In the genomic region with DNA sequence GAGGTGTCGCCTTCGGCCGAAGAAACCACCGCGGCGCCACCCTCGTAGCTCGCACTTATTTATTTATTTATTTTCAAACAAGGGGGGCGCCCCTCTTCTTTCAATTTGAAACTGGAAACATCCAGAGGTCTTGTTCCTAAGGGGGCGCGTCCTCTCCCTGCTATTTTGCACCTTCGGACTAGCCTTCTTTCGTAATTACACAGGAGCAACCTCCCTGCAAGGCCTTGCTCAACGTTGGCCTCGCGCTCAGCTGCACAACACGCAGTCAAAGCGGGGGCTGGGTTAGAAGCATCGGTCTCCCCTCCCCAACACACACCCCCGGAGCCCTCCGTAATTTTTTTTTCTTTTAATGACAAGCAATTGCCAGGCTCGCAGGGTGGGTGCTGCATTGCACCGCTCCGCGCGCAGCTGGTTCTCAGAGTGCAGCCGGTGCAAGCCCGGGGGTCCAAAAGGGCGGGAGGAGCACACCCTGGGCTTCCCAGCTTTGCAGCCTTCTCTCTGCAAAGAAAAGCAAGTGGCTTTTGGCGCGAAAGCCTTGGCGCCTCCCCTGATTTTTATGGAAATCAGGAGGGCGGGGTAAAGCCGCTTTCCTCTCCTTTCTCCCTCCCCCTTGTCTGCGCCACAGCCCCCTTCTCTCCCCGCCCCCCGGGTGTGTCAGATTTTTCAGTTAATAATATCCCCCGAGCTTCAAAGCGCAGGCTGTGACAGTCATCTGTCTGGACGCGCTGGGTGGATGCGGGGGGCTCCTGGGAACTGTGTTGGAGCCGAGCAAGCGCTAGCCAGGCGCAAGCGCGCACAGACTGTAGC, we compare ENCODE assay signal across 8 cellular contexts. TPM values are rescaled to one million over a fixed set of nuclear protein-coding genes. Genes with fewer than 3 reads are reported as not detected.
DNase-seq lines count a peak whose midpoint lies in the region; ATAC-seq, FAIRE-seq and TF ChIP-seq lines count a peak whose summit lies in the region.

TSS of gene MYCN (plus strand) at position 697 of the 807 bp plus-strand sequence. CDS start 1,515 bp downstream, outside the sequence.

- H3K9me3 ChIP-seq in kidney (ENCODE audit: control insufficient read depth in 1 of 2, low read length in 2 of 2) (no peaks in the 10 kb centered on the region), skeletal muscle tissue (ENCODE audit: control insufficient read depth in 3 of 3, low read length in 3 of 3) (no peaks in the 10 kb centered on the region)

- H3K9ac ChIP-seq in KMS-11 (peak within 1 kb of the TSS; percentile 85), kidney (ENCODE audit: low read length in 2 of 2) (peak within 1 kb of the TSS in 1 of 2 donors; percentile 51), skeletal muscle tissue (ENCODE audit: low read depth in 1 of 3, low read length in 3 of 3) (peak within 1 kb of the TSS in 1 of 3 donors; percentile 50)

- H3K36me3 ChIP-seq in KMS-11 (ENCODE audit: insufficient read depth) = peaks cover 10% of the 10 kb centered on the region; the same call in 1 of the 2 replicates
- H3K36me3 ChIP-seq in kidney (ENCODE audit: control insufficient read depth in 1 of 2, insufficient read depth in 2 of 2, low read length in 2 of 2) = no peaks in the 10 kb centered on the region
- H3K36me3 ChIP-seq in skeletal muscle tissue (ENCODE audit: control insufficient read depth in 3 of 3, insufficient read depth in 3 of 3, low read length in 3 of 3) = no peaks in the 10 kb centered on the region

- peaks cover 18% of the 10 kb centered on the region for H3K4me1 ChIP-seq in KMS-11 (ENCODE audit: low read depth, poor library complexity, severe bottlenecking)
- peaks cover 0 to 18% of the 10 kb centered on the region in 2 donors for H3K4me1 ChIP-seq in kidney (ENCODE audit: control insufficient read depth in 1 of 2, insufficient read depth in 1 of 2, low read depth in 1 of 2, low read length in 2 of 2)
- H3K4me1 ChIP-seq in skeletal muscle tissue (ENCODE audit: control insufficient read depth in 3 of 3, insufficient read depth in 3 of 3, low read length in 3 of 3) = peaks cover 36 to 40% (median 37%) of the 10 kb centered on the region in 3 donors

- TF ChIP-seq CTCF in KMS-11 (conservative IDR thresholded peaks at IDR 0.05; ENCODE audit: low read depth, low read length) (peak; percentile 74), kidney (IDR thresholded peaks at IDR 0.05; ENCODE audit: borderline replicate concordance, extremely low read depth, insufficient read depth) (peak; percentile 77)

- no peak for TF ChIP-seq POLR2A in GM18505 (IDR thresholded peaks at IDR 0.05; ENCODE audit: borderline replicate concordance, extremely low read depth, insufficient read depth, insufficient read length)

- ATAC-seq in GM18505 (IDR thresholded peaks at IDR 0.05; ENCODE audit: unreplicated experiment) = no peak

- intact Hi-C loops in kidney (cut with DNase I) = no loop called here

- H3K4me3 ChIP-seq in KMS-11 (IDR thresholded peaks at IDR 0.05; ENCODE audit: insufficient read depth, low read depth, low read length) (peak within 1 kb of the TSS; percentile 73), kidney (ENCODE audit: low read length in 2 of 2) (peak within 1 kb of the TSS; percentile 56 to 72), skeletal muscle tissue (ENCODE audit: low read length in 3 of 3) (peak within 1 kb of the TSS; percentile 71 to 77 (median 76))

- H3K27me3 ChIP-seq in KMS-11 (ENCODE audit: insufficient read depth, low read depth) (no peaks in the 10 kb centered on the region), skeletal muscle tissue (ENCODE audit: control insufficient read depth in 3 of 3, insufficient read depth in 3 of 3, low read length in 3 of 3) (peaks cover 14 to 35% (median 30%) of the 10 kb centered on the region in 3 donors)

- peaks cover 15% of the 10 kb centered on the region for H4K20me1 ChIP-seq in KMS-11 (ENCODE audit: insufficient read depth)

- H3K4me2 ChIP-seq in KMS-11 = peak within 1 kb of the TSS; percentile 93

- H3K27ac ChIP-seq in KMS-11 (peak within 1 kb of the TSS; percentile 87), kidney (ENCODE audit: low read depth in 2 of 2, low read length in 2 of 2) (peak within 1 kb of the TSS in 1 of 2 donors; percentile 43), skeletal muscle tissue (ENCODE audit: low read depth, low read length) (no peak within 1 kb of the TSS)

- DNase-seq in activated gamma-delta T cell treated with Interleukin-2 at 50 U/mL for 16 hours (peak; percentile 19), activated gamma-delta T cell (lab: John Stamatoyannopoulos, UW) (no peak), SKM-1 (lab: John Stamatoyannopoulos, UW; ENCODE audit: unreplicated experiment) (peak; percentile 46), cerebellar cortex (ENCODE audit: low spot score) (peak; percentile 55), kidney (no peak)

- peaks cover 47% of the 10 kb centered on the region for H3K79me2 ChIP-seq in KMS-11 (ENCODE audit: insufficient read depth, low read depth)

- no peak for FAIRE-seq in kidney (lab: Jason Lieb, UNC)

- H2AFZ ChIP-seq in KMS-11 (ENCODE audit: low read depth) = peak within 1 kb of the TSS; percentile 90

RNA-seq across cellular contexts. Expression of gene MYCN, which starts in this region (rescaled TPM):
- total RNA-seq in kidney = 1.7 TPM
- 2.2 TPM for polyA plus RNA-seq in kidney (ENCODE audit: insufficient read depth, low read depth, low replicate concordance)
- 7.3 TPM for total RNA-seq in skeletal muscle tissue

Comparison
In these comparisons a context has a peak if more than half of its experiments do, and no peak if none do; other contexts are left out.
1. DNase-seq: peak in activated gamma-delta T cell treated with Interleukin-2 at 50 U/mL for 16 hours (single experiment), SKM-1 (single experiment) and cerebellar cortex (single experiment); none in activated gamma-delta T cell (single experiment) and kidney (single experiment).
2. Peak in every context shown above with its lines, with median percentiles within 50 percentile points of each other: H3K4me3 ChIP-seq.